ENCODE assay signal across 1 cellular context in the genomic region with DNA sequence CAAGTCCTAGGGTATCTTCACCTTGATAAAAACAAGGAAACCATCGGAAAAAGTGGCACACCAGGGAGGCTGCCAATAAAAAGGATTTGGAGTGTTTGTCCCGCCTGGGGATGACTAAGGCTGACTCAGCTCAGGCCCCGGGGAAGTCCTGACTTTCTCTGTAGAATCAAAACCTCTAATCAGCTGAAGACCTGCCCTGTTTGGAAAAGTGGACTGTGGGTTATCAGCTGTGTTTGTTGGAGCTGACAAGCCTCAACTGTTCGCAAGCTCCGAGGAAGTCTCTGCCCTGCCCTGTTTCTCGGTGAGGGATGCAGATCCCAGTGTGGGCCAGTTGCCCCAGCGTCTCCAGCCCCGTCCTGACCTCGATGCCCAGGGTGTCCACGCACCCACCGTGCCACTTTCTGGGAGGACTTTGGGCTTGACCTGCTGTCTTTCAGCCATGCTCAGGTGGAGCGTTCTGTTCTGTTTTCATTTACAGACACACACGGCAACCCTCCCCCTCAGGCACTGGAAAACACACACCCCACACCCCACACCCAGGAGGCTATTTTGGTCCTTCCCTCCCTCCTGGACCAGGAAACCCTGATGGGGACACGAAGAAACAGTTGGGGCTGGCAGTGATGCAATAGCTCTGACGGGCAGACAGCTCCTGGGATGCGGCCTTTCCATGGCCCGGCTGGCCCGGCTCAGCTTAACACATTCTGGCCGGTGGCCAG.
A peak's percentile ranks its signal among the peaks of the same experiment; 100 is the strongest.
TF ChIP-seq lines count a peak whose summit lies in the region.

No MANE protein-coding gene starts in this region.

TF ChIP-seq in HepG2, 621 proteins besides CTCF, POLR2A, EP300 and RAD21 (continued from another document and continues in another):
- TF ChIP-seq ZBTB3 (CRISPR knock-in tag; IDR thresholded peaks at IDR 0.05; ENCODE audit: borderline replicate concordance, low read depth): no peak
- no peak for TF ChIP-seq NFE2 (CRISPR knock-in tag; IDR thresholded peaks at IDR 0.05)
- TF ChIP-seq SMAD9 (CRISPR knock-in tag; IDR thresholded peaks at IDR 0.05): no peak
- no peak for TF ChIP-seq ZNF709 (CRISPR knock-in tag; IDR thresholded peaks at IDR 0.05)
- TF ChIP-seq SYNCRIP (IDR thresholded peaks at IDR 0.05; ENCODE audit: insufficient read depth, low read depth, low read length): no peak
- TF ChIP-seq RFX1 (IDR thresholded peaks at IDR 0.05): no peak
- TF ChIP-seq HINFP (CRISPR knock-in tag; IDR thresholded peaks at IDR 0.05; ENCODE audit: low read depth): no peak
- TF ChIP-seq KLF9 (CRISPR knock-in tag; IDR thresholded peaks at IDR 0.05; ENCODE audit: low read depth): no peak
- TF ChIP-seq GTF2F1 (IDR thresholded peaks at IDR 0.05; ENCODE audit: low read length): no peak
- peak; percentile 28 for TF ChIP-seq TEAD3 (CRISPR knock-in tag; optimal IDR thresholded peaks at IDR 0.05; ENCODE audit: borderline replicate concordance)
- no peak for TF ChIP-seq TCF12 (IDR thresholded peaks at IDR 0.05)
- no peak for TF ChIP-seq TCF12 (CRISPR knock-in tag; IDR thresholded peaks at IDR 0.05)
- TF ChIP-seq ZNF331 (CRISPR knock-in tag; IDR thresholded peaks at IDR 0.05): peak; percentile 39; the same call in 1 of the 2 replicates
- TF ChIP-seq GATA4 (IDR thresholded peaks at IDR 0.05; ENCODE audit: borderline replicate concordance, low read depth): no peak; the same call in 1 of the 2 replicates
- TF ChIP-seq, protein P1, sequence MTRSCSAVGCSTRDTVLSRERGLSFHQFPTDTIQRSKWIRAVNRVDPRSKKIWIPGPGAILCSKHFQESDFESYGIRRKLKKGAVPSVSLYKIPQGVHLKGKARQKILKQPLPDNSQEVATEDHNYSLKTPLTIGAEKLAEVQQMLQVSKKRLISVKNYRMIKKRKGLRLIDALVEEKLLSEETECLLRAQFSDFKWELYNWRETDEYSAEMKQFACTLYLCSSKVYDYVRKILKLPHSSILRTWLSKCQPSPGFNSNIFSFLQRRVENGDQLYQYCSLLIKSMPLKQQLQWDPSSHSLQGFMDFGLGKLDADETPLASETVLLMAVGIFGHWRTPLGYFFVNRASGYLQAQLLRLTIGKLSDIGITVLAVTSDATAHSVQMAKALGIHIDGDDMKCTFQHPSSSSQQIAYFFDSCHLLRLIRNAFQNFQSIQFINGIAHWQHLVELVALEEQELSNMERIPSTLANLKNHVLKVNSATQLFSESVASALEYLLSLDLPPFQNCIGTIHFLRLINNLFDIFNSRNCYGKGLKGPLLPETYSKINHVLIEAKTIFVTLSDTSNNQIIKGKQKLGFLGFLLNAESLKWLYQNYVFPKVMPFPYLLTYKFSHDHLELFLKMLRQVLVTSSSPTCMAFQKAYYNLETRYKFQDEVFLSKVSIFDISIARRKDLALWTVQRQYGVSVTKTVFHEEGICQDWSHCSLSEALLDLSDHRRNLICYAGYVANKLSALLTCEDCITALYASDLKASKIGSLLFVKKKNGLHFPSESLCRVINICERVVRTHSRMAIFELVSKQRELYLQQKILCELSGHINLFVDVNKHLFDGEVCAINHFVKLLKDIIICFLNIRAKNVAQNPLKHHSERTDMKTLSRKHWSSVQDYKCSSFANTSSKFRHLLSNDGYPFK (CRISPR knock-in tag; IDR thresholded peaks at IDR 0.05; ENCODE audit: borderline replicate concordance): no peak; the same call in 1 of the 2 replicates
- no peak for TF ChIP-seq ZMYM4 (CRISPR knock-in tag; IDR thresholded peaks at IDR 0.05)
- no peak for TF ChIP-seq NFYC (CRISPR knock-in tag; IDR thresholded peaks at IDR 0.05)
- no peak for TF ChIP-seq GABPA (IDR thresholded peaks at IDR 0.05; ENCODE audit: low read depth, low read length)
- no peak for TF ChIP-seq GABPA (CRISPR knock-in tag; IDR thresholded peaks at IDR 0.05; ENCODE audit: low read depth)
- TF ChIP-seq ZNF550 (CRISPR knock-in tag; IDR thresholded peaks at IDR 0.05; ENCODE audit: borderline replicate concordance): no peak
- no peak for TF ChIP-seq CHCHD3 (CRISPR knock-in tag; IDR thresholded peaks at IDR 0.05)
- no peak for TF ChIP-seq NFE2L2 (IDR thresholded peaks at IDR 0.05; ENCODE audit: low read length)
- no peak for TF ChIP-seq ZNF567 (CRISPR knock-in tag; IDR thresholded peaks at IDR 0.05; ENCODE audit: borderline replicate concordance)
- no peak for TF ChIP-seq KMT2B (CRISPR knock-in tag; IDR thresholded peaks at IDR 0.05)
- peak; percentile 75; the same call in 1 of the 2 replicates for TF ChIP-seq ZNF337 (CRISPR knock-in tag; IDR thresholded peaks at IDR 0.05; ENCODE audit: borderline replicate concordance, low read depth)
- TF ChIP-seq BORCS8-MEF2B (CRISPR knock-in tag; IDR thresholded peaks at IDR 0.05): no peak
- peak; percentile 64; the same call in 1 of the 2 replicates for TF ChIP-seq TBX2 (CRISPR knock-in tag; IDR thresholded peaks at IDR 0.05; ENCODE audit: borderline replicate concordance)
- TF ChIP-seq ZBTB26 (CRISPR knock-in tag; IDR thresholded peaks at IDR 0.05; ENCODE audit: borderline replicate concordance): no peak
- no peak for TF ChIP-seq GLMP (CRISPR knock-in tag; IDR thresholded peaks at IDR 0.05; ENCODE audit: borderline replicate concordance)
- no peak for TF ChIP-seq RBFOX2 (IDR thresholded peaks at IDR 0.05; ENCODE audit: low read depth, low read length)
- no peak for TF ChIP-seq SRSF9 (IDR thresholded peaks at IDR 0.05; ENCODE audit: borderline replicate concordance, insufficient read depth, low read depth, low read length, poor library complexity, severe bottlenecking)
- no peak for TF ChIP-seq HMG20B (CRISPR knock-in tag; conservative IDR thresholded peaks at IDR 0.05)
- TF ChIP-seq TRIM24 (CRISPR knock-in tag; IDR thresholded peaks at IDR 0.05): no peak
- TF ChIP-seq, protein P2, sequence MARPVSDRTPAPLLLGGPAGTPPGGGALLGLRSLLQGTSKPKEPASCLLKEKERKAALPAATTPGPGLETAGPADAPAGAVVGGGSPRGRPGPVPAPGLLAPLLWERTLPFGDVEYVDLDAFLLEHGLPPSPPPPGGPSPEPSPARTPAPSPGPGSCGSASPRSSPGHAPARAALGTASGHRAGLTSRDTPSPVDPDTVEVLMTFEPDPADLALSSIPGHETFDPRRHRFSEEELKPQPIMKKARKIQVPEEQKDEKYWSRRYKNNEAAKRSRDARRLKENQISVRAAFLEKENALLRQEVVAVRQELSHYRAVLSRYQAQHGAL (CRISPR knock-in tag; IDR thresholded peaks at IDR 0.05; ENCODE audit: not compliant biosample characterization): no peak
- no peak for TF ChIP-seq SP140L (CRISPR knock-in tag; IDR thresholded peaks at IDR 0.05; ENCODE audit: borderline replicate concordance)
- no peak for TF ChIP-seq CREM (IDR thresholded peaks at IDR 0.05)
- no peak for TF ChIP-seq CREM (CRISPR knock-in tag; IDR thresholded peaks at IDR 0.05)
- no peak for TF ChIP-seq THYN1 (CRISPR knock-in tag; IDR thresholded peaks at IDR 0.05; ENCODE audit: borderline replicate concordance, low read depth)
- TF ChIP-seq, protein P3, sequence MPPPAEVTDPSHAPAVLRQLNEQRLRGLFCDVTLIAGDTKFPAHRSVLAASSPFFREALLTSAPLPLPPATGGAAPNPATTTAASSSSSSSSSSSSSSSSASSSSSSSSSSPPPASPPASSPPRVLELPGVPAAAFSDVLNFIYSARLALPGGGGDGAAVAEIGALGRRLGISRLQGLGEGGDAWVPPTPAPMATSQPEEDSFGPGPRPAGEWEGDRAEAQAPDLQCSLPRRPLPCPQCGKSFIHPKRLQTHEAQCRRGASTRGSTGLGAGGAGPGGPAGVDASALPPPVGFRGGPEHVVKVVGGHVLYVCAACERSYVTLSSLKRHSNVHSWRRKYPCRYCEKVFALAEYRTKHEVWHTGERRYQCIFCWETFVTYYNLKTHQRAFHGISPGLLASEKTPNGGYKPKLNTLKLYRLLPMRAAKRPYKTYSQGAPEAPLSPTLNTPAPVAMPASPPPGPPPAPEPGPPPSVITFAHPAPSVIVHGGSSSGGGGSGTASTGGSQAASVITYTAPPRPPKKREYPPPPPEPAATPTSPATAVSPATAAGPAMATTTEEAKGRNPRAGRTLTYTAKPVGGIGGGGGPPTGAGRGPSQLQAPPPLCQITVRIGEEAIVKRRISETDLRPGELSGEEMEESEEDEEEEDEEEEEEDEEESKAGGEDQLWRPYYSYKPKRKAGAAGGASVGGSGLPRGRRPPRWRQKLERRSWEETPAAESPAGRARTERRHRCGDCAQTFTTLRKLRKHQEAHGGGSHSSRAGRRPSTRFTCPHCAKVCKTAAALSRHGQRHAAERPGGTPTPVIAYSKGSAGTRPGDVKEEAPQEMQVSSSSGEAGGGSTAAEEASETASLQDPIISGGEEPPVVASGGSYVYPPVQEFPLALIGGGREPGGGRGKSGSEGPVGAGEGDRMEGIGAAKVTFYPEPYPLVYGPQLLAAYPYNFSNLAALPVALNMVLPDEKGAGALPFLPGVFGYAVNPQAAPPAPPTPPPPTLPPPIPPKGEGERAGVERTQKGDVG (CRISPR knock-in tag; IDR thresholded peaks at IDR 0.05; ENCODE audit: borderline replicate concordance): 0 out of 2 replicates have a peak, but pooled peaks have one; percentile 68
- no peak for TF ChIP-seq PHF20 (CRISPR knock-in tag; IDR thresholded peaks at IDR 0.05)
- no peak for TF ChIP-seq ZNF256 (CRISPR knock-in tag; conservative IDR thresholded peaks at IDR 0.05)
- TF ChIP-seq ZNF44 (CRISPR knock-in tag; IDR thresholded peaks at IDR 0.05): no peak
- no peak for TF ChIP-seq EEA1 (CRISPR knock-in tag; IDR thresholded peaks at IDR 0.05; ENCODE audit: borderline replicate concordance)
- no peak for TF ChIP-seq ZNF264 (CRISPR knock-in tag; IDR thresholded peaks at IDR 0.05)
- TF ChIP-seq ZNF496 (CRISPR knock-in tag; IDR thresholded peaks at IDR 0.05; ENCODE audit: insufficient replicate concordance): no peak
- peak; percentile 92 for TF ChIP-seq SIN3A (IDR thresholded peaks at IDR 0.05; ENCODE audit: borderline replicate concordance, low read depth, low read length)
- no peak for TF ChIP-seq SNRNP70 (IDR thresholded peaks at IDR 0.05; ENCODE audit: low read depth, low read length)
- TF ChIP-seq ZNF230 (CRISPR knock-in tag; IDR thresholded peaks at IDR 0.05): no peak
- TF ChIP-seq TEAD2 (CRISPR knock-in tag; IDR thresholded peaks at IDR 0.05): no peak
- TF ChIP-seq ZNF879 (CRISPR knock-in tag; IDR thresholded peaks at IDR 0.05): no peak
- no peak for TF ChIP-seq SMC3 (IDR thresholded peaks at IDR 0.05; ENCODE audit: low read length)
- no peak for TF ChIP-seq HNRNPK (IDR thresholded peaks at IDR 0.05; ENCODE audit: low read depth, low read length, poor library complexity, severe bottlenecking)
- no peak for TF ChIP-seq KAT2B (IDR thresholded peaks at IDR 0.05; ENCODE audit: borderline replicate concordance, low read depth, low read length)
- TF ChIP-seq, protein P4, sequence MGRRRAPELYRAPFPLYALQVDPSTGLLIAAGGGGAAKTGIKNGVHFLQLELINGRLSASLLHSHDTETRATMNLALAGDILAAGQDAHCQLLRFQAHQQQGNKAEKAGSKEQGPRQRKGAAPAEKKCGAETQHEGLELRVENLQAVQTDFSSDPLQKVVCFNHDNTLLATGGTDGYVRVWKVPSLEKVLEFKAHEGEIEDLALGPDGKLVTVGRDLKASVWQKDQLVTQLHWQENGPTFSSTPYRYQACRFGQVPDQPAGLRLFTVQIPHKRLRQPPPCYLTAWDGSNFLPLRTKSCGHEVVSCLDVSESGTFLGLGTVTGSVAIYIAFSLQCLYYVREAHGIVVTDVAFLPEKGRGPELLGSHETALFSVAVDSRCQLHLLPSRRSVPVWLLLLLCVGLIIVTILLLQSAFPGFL (CRISPR knock-in tag; IDR thresholded peaks at IDR 0.05): no peak
- peak; percentile 49; the same call in 1 of the 2 replicates for TF ChIP-seq MAX (IDR thresholded peaks at IDR 0.05)
- no peak for TF ChIP-seq DPF2 (CRISPR knock-in tag; IDR thresholded peaks at IDR 0.05; ENCODE audit: borderline replicate concordance, low read depth)
- TF ChIP-seq ATF6 (CRISPR knock-in tag; conservative IDR thresholded peaks at IDR 0.05): no peak
- no peak for TF ChIP-seq HCFC1 (IDR thresholded peaks at IDR 0.05; ENCODE audit: low read depth, low read length)
